Comparison of ENCODE assay signal across 18 cellular contexts in the genomic region with DNA sequence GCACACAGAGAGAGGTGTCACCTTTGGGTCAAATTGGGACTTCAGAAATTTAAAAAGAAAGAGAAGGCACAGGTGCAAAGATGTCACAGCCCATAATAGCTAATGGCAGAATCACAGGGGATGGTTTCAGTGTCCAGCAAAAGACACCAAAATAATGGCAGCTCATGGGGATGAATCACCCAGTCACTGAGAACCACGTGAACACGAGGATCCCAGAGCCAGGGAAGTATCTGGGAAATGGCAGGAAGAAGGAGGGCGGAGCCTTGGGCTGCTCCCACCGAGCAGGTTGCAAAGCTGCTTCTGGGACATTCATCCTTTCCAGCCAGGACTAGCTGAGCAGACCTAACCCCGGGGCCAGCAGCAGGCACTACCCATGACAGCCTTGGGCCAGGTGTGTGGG. TPM values are rescaled to one million over a fixed set of nuclear protein-coding genes. Genes with fewer than 3 reads are reported as not detected.
DNase-seq lines count a peak whose midpoint lies in the region; ATAC-seq and TF ChIP-seq lines count a peak whose summit lies in the region.
"Had no signal": no experiment of that assay in that cellular context is flagged by ENCODE, and none has a peak within 500 bp of the region (broad histone marks: within the 10 kb centered on the region; RNA-seq: fewer than 3 reads in every experiment).

No MANE protein-coding gene starts in this region.

- POLR2A ChIA-PET in RWPE1 (lab: Yijun Ruan, JAX; ENCODE audit: low non-redundant PET), result no interaction called here

- H3K27ac ChIP-seq in RWPE1, result peak overlapping the region; percentile 28
- H3K27ac ChIP-seq: body of pancreas, dorsolateral prefrontal cortex, right atrium auricular region, thyroid gland had no signal

- CTCF ChIA-PET in RWPE1 (lab: Yijun Ruan, JAX), result no interaction called here

- no peak overlapping the region for H3K4me3 ChIP-seq in fibroblast of villous mesenchyme (ENCODE audit: low read depth, low read length)
- H3K4me3 ChIP-seq: body of pancreas, dorsolateral prefrontal cortex, K562, right atrium auricular region, thyroid gland had no signal

- DNase-seq in A172 (ENCODE audit: low spot score) (peak; percentile 67), ELR (ENCODE audit: low read depth) (peak; percentile 52), RWPE1 (ENCODE audit: low spot score) (no peak), fibroblast of villous mesenchyme (ENCODE audit: low read depth) (peak; percentile 21), NCI-H774 (lab: John Stamatoyannopoulos, UW) (no peak), NCI-H1694 treated with DMSO at 0.1 percent for 48 hours (lab: John Stamatoyannopoulos, UW) (no peak)
- DNase-seq: activated CD8-positive, alpha-beta memory T cell treated with anti-CD3 and anti-CD28 coated beads, Interleukin-2, amount 10 ng/mL, durations not matched to agents 7 days and 5 days; activated effector memory CD4-positive, alpha-beta T cell treated with anti-CD3 and anti-CD28 coated beads, Interleukin-2, amount 50 U/mL, for 16 hours; body of pancreas; dorsolateral prefrontal cortex; GOT3; NCI-H446 treated with DMSO at 0.1 percent for 48 hours; stimulated activated CD4-positive, alpha-beta T cell treated with anti-CD3 and anti-CD28 coated beads, Interleukin-1b, Interleukin-23, amount 100 ng/mL, for 48 hours; thyroid gland had no signal

- no peak for TF ChIP-seq CTCF in RWPE1 (conservative IDR thresholded peaks at IDR 0.05; ENCODE audit: low read depth)
- TF ChIP-seq CTCF in fibroblast of villous mesenchyme (IDR thresholded peaks at IDR 0.05; ENCODE audit: insufficient read depth, low read depth, low read length), result no peak

- no peak for ATAC-seq in GM18868 (IDR thresholded peaks at IDR 0.05; ENCODE audit: unreplicated experiment)
- no peak for ATAC-seq in GM18519 (IDR thresholded peaks at IDR 0.05; ENCODE audit: low FRiP score, unreplicated experiment)
- ATAC-seq: activated CD8-positive, alpha-beta memory T cell treated with anti-CD3 and anti-CD28 coated beads, Interleukin-2, amount 10 ng/mL, durations not matched to agents 7 days and 5 days; body of pancreas; K562 had no signal

RNA-seq across cellular contexts. Expression of gene TRMU, which starts 45.6 kb away (rescaled TPM):
- 20.6 and 33.6 TPM in 2 replicates for total RNA-seq in A172 (2014; rRNA removed; shearing (Covaris generic))
- 21.6 and 31.1 TPM in 2 replicates for total RNA-seq in fibroblast of villous mesenchyme

Comparison
In these comparisons a context has a peak if more than half of its experiments do, and no peak if none do; other contexts are left out.
1. DNase-seq: peak in A172 (single experiment), ELR (single experiment) and fibroblast of villous mesenchyme (single experiment); none in RWPE1 (single experiment), NCI-H774 (single experiment) and NCI-H1694 treated with DMSO at 0.1 percent for 48 hours (single experiment).